In the genomic region with DNA sequence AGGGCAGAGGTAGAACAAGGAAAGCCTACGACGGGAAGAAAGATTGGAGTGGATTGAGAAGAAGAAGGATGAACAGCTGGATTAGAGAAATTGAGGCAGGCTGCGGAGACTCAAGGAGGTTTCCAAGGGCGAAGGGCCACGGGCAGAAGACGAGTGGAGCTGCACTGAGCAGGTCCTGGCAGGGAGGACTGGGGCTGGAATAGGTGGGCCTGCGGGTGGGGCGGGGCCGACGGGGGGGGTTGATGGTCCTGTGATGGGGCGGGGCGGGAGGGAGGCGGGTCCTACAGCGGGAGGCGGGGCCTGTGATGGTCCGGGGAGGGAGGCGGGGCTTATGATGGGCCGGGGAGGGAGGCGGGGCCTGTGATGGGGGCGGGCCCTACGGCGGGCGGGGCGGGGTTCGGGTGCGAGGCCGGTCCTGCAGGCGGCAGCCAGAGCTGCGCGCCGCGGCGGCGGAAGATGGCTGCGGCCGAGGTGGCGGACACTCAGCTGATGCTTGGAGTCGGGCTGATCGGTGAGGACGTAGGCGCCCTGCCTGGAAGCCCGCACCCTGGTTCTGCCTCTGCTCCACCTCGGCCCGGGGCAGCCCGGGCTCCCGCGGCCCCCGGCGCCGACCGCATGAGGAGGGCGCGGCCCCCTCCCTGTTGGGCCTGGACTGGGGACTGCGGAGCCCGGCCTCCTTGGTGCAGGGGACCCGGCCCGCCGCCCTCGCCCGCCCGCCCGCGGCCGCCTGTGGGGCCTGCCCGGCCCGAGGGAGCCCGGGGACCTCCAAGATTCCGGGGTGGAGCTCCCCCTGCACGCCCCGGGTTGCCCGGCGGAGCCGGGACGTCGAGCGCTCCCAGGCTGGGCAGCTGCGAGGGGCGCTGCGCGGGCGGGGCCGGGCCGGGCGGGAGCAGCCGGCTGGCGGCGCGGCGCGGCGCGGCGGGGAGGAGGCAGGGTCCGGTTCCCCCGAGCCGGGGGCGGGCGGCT, we compare ENCODE assay signal across 1 cellular context.
TF ChIP-seq lines count a peak whose summit lies in the region.

A gene with protein sequence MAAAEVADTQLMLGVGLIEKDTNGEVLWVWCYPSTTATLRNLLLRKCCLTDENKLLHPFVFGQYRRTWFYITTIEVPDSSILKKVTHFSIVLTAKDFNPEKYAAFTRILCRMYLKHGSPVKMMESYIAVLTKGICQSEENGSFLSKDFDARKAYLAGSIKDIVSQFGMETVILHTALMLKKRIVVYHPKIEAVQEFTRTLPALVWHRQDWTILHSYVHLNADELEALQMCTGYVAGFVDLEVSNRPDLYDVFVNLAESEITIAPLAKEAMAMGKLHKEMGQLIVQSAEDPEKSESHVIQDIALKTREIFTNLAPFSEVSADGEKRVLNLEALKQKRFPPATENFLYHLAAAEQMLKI (plus strand): TSS at position 427 of the 966 bp plus-strand sequence. CDS start 30 bp downstream, at position 457.

TF ChIP-seq in H1, 55 proteins besides CTCF, POLR2A, EP300 and RAD21:
- TF ChIP-seq YY1 (IDR thresholded peaks at IDR 0.05; ENCODE audit: low read depth, low read length): peak; percentile 77; the same call in 1 of the 2 replicates
- no peak for TF ChIP-seq NANOG (IDR thresholded peaks at IDR 0.05; ENCODE audit: insufficient read depth, low read depth, low read length, poor library complexity, severe bottlenecking)
- TF ChIP-seq POLR2AphosphoS5 (IDR thresholded peaks at IDR 0.05; ENCODE audit: low read depth, low read length): peak; percentile 94
- no peak for TF ChIP-seq MAFK (IDR thresholded peaks at IDR 0.05; ENCODE audit: low read depth, low read length)
- TF ChIP-seq TBP (IDR thresholded peaks at IDR 0.05; ENCODE audit: low read depth, low read length): peak; percentile 72
- TF ChIP-seq TCF12 (IDR thresholded peaks at IDR 0.05; ENCODE audit: low read depth, low read length): no peak
- TF ChIP-seq PHF8 (conservative IDR thresholded peaks at IDR 0.05; ENCODE audit: low read depth, low read length): peak; percentile 94
- TF ChIP-seq TAF1 (IDR thresholded peaks at IDR 0.05; ENCODE audit: low read depth, low read length): peak; percentile 88
- TF ChIP-seq KDM4A (IDR thresholded peaks at IDR 0.05; ENCODE audit: low read depth, low read length, severe bottlenecking): peak; percentile 71
- no peak for TF ChIP-seq POU5F1 (IDR thresholded peaks at IDR 0.05; ENCODE audit: low read depth, low read length)
- no peak for TF ChIP-seq KDM1A (IDR thresholded peaks at IDR 0.05; ENCODE audit: borderline replicate concordance, low read length)
- TF ChIP-seq EZH2 (IDR thresholded peaks at IDR 0.05; ENCODE audit: low read depth, low read length, severe bottlenecking): no peak
- TF ChIP-seq, protein P1, sequence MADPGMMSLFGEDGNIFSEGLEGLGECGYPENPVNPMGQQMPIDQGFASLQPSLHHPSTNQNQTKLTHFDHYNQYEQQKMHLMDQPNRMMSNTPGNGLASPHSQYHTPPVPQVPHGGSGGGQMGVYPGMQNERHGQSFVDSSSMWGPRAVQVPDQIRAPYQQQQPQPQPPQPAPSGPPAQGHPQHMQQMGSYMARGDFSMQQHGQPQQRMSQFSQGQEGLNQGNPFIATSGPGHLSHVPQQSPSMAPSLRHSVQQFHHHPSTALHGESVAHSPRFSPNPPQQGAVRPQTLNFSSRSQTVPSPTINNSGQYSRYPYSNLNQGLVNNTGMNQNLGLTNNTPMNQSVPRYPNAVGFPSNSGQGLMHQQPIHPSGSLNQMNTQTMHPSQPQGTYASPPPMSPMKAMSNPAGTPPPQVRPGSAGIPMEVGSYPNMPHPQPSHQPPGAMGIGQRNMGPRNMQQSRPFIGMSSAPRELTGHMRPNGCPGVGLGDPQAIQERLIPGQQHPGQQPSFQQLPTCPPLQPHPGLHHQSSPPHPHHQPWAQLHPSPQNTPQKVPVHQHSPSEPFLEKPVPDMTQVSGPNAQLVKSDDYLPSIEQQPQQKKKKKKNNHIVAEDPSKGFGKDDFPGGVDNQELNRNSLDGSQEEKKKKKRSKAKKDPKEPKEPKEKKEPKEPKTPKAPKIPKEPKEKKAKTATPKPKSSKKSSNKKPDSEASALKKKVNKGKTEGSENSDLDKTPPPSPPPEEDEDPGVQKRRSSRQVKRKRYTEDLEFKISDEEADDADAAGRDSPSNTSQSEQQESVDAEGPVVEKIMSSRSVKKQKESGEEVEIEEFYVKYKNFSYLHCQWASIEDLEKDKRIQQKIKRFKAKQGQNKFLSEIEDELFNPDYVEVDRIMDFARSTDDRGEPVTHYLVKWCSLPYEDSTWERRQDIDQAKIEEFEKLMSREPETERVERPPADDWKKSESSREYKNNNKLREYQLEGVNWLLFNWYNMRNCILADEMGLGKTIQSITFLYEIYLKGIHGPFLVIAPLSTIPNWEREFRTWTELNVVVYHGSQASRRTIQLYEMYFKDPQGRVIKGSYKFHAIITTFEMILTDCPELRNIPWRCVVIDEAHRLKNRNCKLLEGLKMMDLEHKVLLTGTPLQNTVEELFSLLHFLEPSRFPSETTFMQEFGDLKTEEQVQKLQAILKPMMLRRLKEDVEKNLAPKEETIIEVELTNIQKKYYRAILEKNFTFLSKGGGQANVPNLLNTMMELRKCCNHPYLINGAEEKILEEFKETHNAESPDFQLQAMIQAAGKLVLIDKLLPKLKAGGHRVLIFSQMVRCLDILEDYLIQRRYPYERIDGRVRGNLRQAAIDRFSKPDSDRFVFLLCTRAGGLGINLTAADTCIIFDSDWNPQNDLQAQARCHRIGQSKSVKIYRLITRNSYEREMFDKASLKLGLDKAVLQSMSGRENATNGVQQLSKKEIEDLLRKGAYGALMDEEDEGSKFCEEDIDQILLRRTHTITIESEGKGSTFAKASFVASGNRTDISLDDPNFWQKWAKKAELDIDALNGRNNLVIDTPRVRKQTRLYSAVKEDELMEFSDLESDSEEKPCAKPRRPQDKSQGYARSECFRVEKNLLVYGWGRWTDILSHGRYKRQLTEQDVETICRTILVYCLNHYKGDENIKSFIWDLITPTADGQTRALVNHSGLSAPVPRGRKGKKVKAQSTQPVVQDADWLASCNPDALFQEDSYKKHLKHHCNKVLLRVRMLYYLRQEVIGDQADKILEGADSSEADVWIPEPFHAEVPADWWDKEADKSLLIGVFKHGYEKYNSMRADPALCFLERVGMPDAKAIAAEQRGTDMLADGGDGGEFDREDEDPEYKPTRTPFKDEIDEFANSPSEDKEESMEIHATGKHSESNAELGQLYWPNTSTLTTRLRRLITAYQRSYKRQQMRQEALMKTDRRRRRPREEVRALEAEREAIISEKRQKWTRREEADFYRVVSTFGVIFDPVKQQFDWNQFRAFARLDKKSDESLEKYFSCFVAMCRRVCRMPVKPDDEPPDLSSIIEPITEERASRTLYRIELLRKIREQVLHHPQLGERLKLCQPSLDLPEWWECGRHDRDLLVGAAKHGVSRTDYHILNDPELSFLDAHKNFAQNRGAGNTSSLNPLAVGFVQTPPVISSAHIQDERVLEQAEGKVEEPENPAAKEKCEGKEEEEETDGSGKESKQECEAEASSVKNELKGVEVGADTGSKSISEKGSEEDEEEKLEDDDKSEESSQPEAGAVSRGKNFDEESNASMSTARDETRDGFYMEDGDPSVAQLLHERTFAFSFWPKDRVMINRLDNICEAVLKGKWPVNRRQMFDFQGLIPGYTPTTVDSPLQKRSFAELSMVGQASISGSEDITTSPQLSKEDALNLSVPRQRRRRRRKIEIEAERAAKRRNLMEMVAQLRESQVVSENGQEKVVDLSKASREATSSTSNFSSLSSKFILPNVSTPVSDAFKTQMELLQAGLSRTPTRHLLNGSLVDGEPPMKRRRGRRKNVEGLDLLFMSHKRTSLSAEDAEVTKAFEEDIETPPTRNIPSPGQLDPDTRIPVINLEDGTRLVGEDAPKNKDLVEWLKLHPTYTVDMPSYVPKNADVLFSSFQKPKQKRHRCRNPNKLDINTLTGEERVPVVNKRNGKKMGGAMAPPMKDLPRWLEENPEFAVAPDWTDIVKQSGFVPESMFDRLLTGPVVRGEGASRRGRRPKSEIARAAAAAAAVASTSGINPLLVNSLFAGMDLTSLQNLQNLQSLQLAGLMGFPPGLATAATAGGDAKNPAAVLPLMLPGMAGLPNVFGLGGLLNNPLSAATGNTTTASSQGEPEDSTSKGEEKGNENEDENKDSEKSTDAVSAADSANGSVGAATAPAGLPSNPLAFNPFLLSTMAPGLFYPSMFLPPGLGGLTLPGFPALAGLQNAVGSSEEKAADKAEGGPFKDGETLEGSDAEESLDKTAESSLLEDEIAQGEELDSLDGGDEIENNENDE (IDR thresholded peaks at IDR 0.05; ENCODE audit: insufficient replicate concordance, low read length): no peak
- no peak for TF ChIP-seq CTBP2 (IDR thresholded peaks at IDR 0.05; ENCODE audit: borderline replicate concordance, insufficient read depth, insufficient read length, low read length)
- TF ChIP-seq RBBP5 (IDR thresholded peaks at IDR 0.05; ENCODE audit: borderline replicate concordance, low read depth, low read length): peak; percentile 53; the same call in 1 of the 2 replicates
- peak; percentile 32 to 72; a peak in 1 of 4 replicates for TF ChIP-seq SIN3A (conservative IDR thresholded peaks at IDR 0.05 in 1 of 2, IDR thresholded peaks at IDR 0.05 in 1 of 2; ENCODE audit: low read depth in 1 of 2, low read length in 2 of 2)
- no peak for TF ChIP-seq HDAC6 (IDR thresholded peaks at IDR 0.05; ENCODE audit: low read depth, low read length)
- TF ChIP-seq CREB1 (IDR thresholded peaks at IDR 0.05): 0 out of 2 replicates have a peak, but pooled peaks have one; percentile 8
- TF ChIP-seq, protein P2, sequence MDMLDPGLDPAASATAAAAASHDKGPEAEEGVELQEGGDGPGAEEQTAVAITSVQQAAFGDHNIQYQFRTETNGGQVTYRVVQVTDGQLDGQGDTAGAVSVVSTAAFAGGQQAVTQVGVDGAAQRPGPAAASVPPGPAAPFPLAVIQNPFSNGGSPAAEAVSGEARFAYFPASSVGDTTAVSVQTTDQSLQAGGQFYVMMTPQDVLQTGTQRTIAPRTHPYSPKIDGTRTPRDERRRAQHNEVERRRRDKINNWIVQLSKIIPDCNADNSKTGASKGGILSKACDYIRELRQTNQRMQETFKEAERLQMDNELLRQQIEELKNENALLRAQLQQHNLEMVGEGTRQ (IDR thresholded peaks at IDR 0.05; ENCODE audit: low read length): no peak
